9 cellular contexts compared by ENCODE assay signal in genomic region chr5:150081541-150082283, GRCh38. TPM values are rescaled to one million over a fixed set of nuclear protein-coding genes. Genes with fewer than 3 reads are reported as not detected.
A peak's percentile ranks its signal among the peaks of the same experiment; 100 is the strongest.
DNase-seq lines count a peak whose midpoint lies in the region; ATAC-seq, FAIRE-seq and TF ChIP-seq lines count a peak whose summit lies in the region.
"Had no signal": no experiment of that assay in that cellular context is flagged by ENCODE, and none has a peak within 500 bp of the region (broad histone marks: within the 10 kb centered on the region; RNA-seq: fewer than 3 reads in every experiment).

No MANE protein-coding gene starts in this region.

- peak overlapping the region; percentile 98 for H3K27ac Mint-ChIP-seq in endothelial cell (ENCODE audit: unreplicated experiment)
- H3K27ac Mint-ChIP-seq in activated T-helper 1 cell treated with anti-CD3 and anti-CD28 coated beads, Interleukin-12 subunit alpha, Interleukin-12 subunit beta, Interleukin-2, Interleukin-4 antibody, amounts not matched to agents 30 ng/mL and 10 ng/mL and 1 ng/mL, durations not matched to agents 14 hours and 24 hours and 36 hours, result no peak overlapping the region

- in situ Hi-C loops in KBM-7 (cut with MboI; ENCODE audit: low pct_unique_long_range_greater_than_20kb, low sequenced_read_pairs), result no loop called here

- H3K36me3 Mint-ChIP-seq in endothelial cell (ENCODE audit: low read depth, unreplicated experiment), result peaks cover 10% of the 10 kb centered on the region
- no peaks in the 10 kb centered on the region for H3K36me3 Mint-ChIP-seq in activated T-helper 1 cell treated with anti-CD3 and anti-CD28 coated beads, Interleukin-12 subunit alpha, Interleukin-12 subunit beta, Interleukin-2, Interleukin-4 antibody, amounts not matched to agents 30 ng/mL and 10 ng/mL and 1 ng/mL, durations not matched to agents 14 hours and 24 hours and 36 hours (ENCODE audit: low read depth)

- no peak overlapping the region for H3K27ac ChIP-seq in pancreas

- WGBS in pancreas, 2 donors, result 38 to 46% methylated on average over 15 of the region's 15 CpGs

- H3K27me3 ChIP-seq in pancreas, result no peaks in the 10 kb centered on the region

- H3K36me3 ChIP-seq in pancreas, result no peaks in the 10 kb centered on the region

- FAIRE-seq in pancreas (lab: Jason Lieb, UNC), result no peak

- no peak overlapping the region for H3K4me3 ChIP-seq in pancreas

- TF ChIP-seq CTCF in endothelial cell (IDR thresholded peaks at IDR 0.05; ENCODE audit: unreplicated experiment) (no peak), pancreas (IDR thresholded peaks at IDR 0.05) (no peak)

- H3K4me3 Mint-ChIP-seq in endothelial cell (ENCODE audit: unreplicated experiment), result no peak overlapping the region
- H3K4me3 Mint-ChIP-seq in activated T-helper 1 cell treated with anti-CD3 and anti-CD28 coated beads, Interleukin-12 subunit alpha, Interleukin-12 subunit beta, Interleukin-2, Interleukin-4 antibody, amounts not matched to agents 30 ng/mL and 10 ng/mL and 1 ng/mL, durations not matched to agents 14 hours and 24 hours and 36 hours, result no peak overlapping the region

- ATAC-seq in GM21526 (IDR thresholded peaks at IDR 0.05; ENCODE audit: low FRiP score, unreplicated experiment), result peak; percentile 83
- ATAC-seq in pancreas, result peak in 3 of 4 donors; percentile 55 to 88 (median 73)

- H3K4me1 ChIP-seq in pancreas, result no peaks in the 10 kb centered on the region

- peaks cover 49% of the 10 kb centered on the region for H3K4me1 Mint-ChIP-seq in endothelial cell (ENCODE audit: unreplicated experiment)
- peaks cover 5% of the 10 kb centered on the region for H3K4me1 Mint-ChIP-seq in activated T-helper 1 cell treated with anti-CD3 and anti-CD28 coated beads, Interleukin-12 subunit alpha, Interleukin-12 subunit beta, Interleukin-2, Interleukin-4 antibody, amounts not matched to agents 30 ng/mL and 10 ng/mL and 1 ng/mL, durations not matched to agents 14 hours and 24 hours and 36 hours (ENCODE audit: low read depth)

- no peaks in the 10 kb centered on the region for H3K9me3 ChIP-seq in pancreas

- peak; percentile 98 for DNase-seq in CD1c-positive myeloid dendritic cell (ENCODE audit: extremely low spot score)
- DNase-seq in KBM-7, result peak; percentile 97
- DNase-seq in endothelial cell (ENCODE audit: low spot score), result peak; percentile 27
- peak in 2 of 6 donors; percentile 50 to 71 for DNase-seq in pancreas
- no peak for DNase-seq in activated T-helper 1 cell treated with anti-CD3 and anti-CD28 coated beads, Interleukin-12 subunit alpha, Interleukin-12 subunit beta, Interleukin-2, Interleukin-4 antibody, amounts not matched to agents 30 ng/mL and 10 ng/mL and 1 ng/mL, durations not matched to agents 14 hours and 24 hours and 36 hours (ENCODE audit: low spot score)
- no peak for DNase-seq in HUDEP-2 (lab: John Stamatoyannopoulos, UW; ENCODE audit: unreplicated experiment in 76 of 76)
- DNase-seq in NCI-H524 treated with DMSO at 0.1 percent for 48 hours (lab: John Stamatoyannopoulos, UW), result no peak

- H3K9me3 Mint-ChIP-seq in endothelial cell (ENCODE audit: unreplicated experiment), result no peaks in the 10 kb centered on the region
- H3K9me3 Mint-ChIP-seq in activated T-helper 1 cell treated with anti-CD3 and anti-CD28 coated beads, Interleukin-12 subunit alpha, Interleukin-12 subunit beta, Interleukin-2, Interleukin-4 antibody, amounts not matched to agents 30 ng/mL and 10 ng/mL and 1 ng/mL, durations not matched to agents 14 hours and 24 hours and 36 hours, result no peaks in the 10 kb centered on the region

- peaks cover 20% of the 10 kb centered on the region for H3K27me3 Mint-ChIP-seq in endothelial cell (ENCODE audit: unreplicated experiment)
- H3K27me3 Mint-ChIP-seq in activated T-helper 1 cell treated with anti-CD3 and anti-CD28 coated beads, Interleukin-12 subunit alpha, Interleukin-12 subunit beta, Interleukin-2, Interleukin-4 antibody, amounts not matched to agents 30 ng/mL and 10 ng/mL and 1 ng/mL, durations not matched to agents 14 hours and 24 hours and 36 hours (ENCODE audit: insufficient read depth), result peaks cover 17% of the 10 kb centered on the region

- intact Hi-C loops in pancreas (cut with DNase I), result no loop called here
- intact Hi-C loops in activated T-helper 1 cell treated with anti-CD3 and anti-CD28 coated beads, Interleukin-12 subunit alpha, Interleukin-12 subunit beta, Interleukin-2, Interleukin-4 antibody, amounts not matched to agents 30 ng/mL and 10 ng/mL and 1 ng/mL, durations not matched to agents 14 hours and 24 hours and 36 hours (cut with micrococcal nuclease), result no loop called here

RNA-seq across cellular contexts. Expression of gene CSF1R, which starts 4.6 kb away (rescaled TPM):
- total RNA-seq in endothelial cell (ENCODE audit: unreplicated experiment) (2.7 TPM), pancreas (10 to 100 TPM in 3 of 6 donors, 1 to 10 TPM in 3; 1.4 to 51.2 (median 7.6) TPM)
- 1 to 10 TPM; 1.9 to 2.6 TPM for polyA plus RNA-seq in pancreas
- 0.10 TPM in 1 of 2 replicates, not detected in the other for total RNA-seq in activated T-helper 1 cell treated with anti-CD3 and anti-CD28 coated beads, Interleukin-12 subunit alpha, Interleukin-12 subunit beta, Interleukin-2, Interleukin-4 antibody, amounts not matched to agents 30 ng/mL and 10 ng/mL and 1 ng/mL, durations not matched to agents 14 hours and 24 hours and 36 hours
- total RNA-seq: activated CD8-positive, alpha-beta memory T cell treated with anti-CD3 and anti-CD28 coated beads for 36 hours had no signal

Comparison
In these comparisons a context has a peak if more than half of its experiments do, and no peak if none do; other contexts are left out.
1. DNase-seq: peak in CD1c-positive myeloid dendritic cell (single experiment), KBM-7 (single experiment) and endothelial cell (single experiment); none in activated T-helper 1 cell treated with anti-CD3 and anti-CD28 coated beads, Interleukin-12 subunit alpha, Interleukin-12 subunit beta, Interleukin-2, Interleukin-4 antibody, amounts not matched to agents 30 ng/mL and 10 ng/mL and 1 ng/mL, durations not matched to agents 14 hours and 24 hours and 36 hours (single experiment), HUDEP-2 (0 of 76) and NCI-H524 treated with DMSO at 0.1 percent for 48 hours (single experiment).